Comparison of ENCODE assay signal across 1 cellular context in genomic region chr11:129999407-129999806, GRCh38.
A peak's percentile ranks its signal among the peaks of the same experiment; 100 is the strongest.
TF ChIP-seq lines count a peak whose summit lies in the region.

No MANE protein-coding gene starts in this region.

TF ChIP-seq in HepG2, 621 proteins besides CTCF, POLR2A, EP300 and RAD21 (continued from another document and continues in another):
- TF ChIP-seq ZNF558 (CRISPR knock-in tag; IDR thresholded peaks at IDR 0.05; ENCODE audit: borderline replicate concordance) (no peak), TFDP2 (CRISPR knock-in tag; IDR thresholded peaks at IDR 0.05) (0 out of 2 replicates have a peak, but pooled peaks have one; percentile 40), ZNF33A (CRISPR knock-in tag; IDR thresholded peaks at IDR 0.05; ENCODE audit: borderline replicate concordance) (no peak), SMC3 (IDR thresholded peaks at IDR 0.05; ENCODE audit: low read length) (no peak), ZFP62 (CRISPR knock-in tag; IDR thresholded peaks at IDR 0.05) (no peak), MIER3 (CRISPR knock-in tag; IDR thresholded peaks at IDR 0.05; ENCODE audit: borderline replicate concordance) (peak; percentile 71; the same call in 1 of the 2 replicates), AKAP8 (CRISPR knock-in tag; IDR thresholded peaks at IDR 0.05) (no peak), ZNF350 (CRISPR knock-in tag; IDR thresholded peaks at IDR 0.05; ENCODE audit: borderline replicate concordance, low read depth) (no peak), SIN3B (IDR thresholded peaks at IDR 0.05; ENCODE audit: low read length) (no peak), MAFF (IDR thresholded peaks at IDR 0.05; ENCODE audit: low read depth, low read length) (no peak), ZNF34 (CRISPR knock-in tag; IDR thresholded peaks at IDR 0.05; ENCODE audit: borderline replicate concordance) (no peak), ATF1 (CRISPR knock-in tag; IDR thresholded peaks at IDR 0.05) (no peak), DMAP1 (CRISPR knock-in tag; IDR thresholded peaks at IDR 0.05) (peak; percentile 43; the same call in 1 of the 2 replicates), ZBTB21 (CRISPR knock-in tag; IDR thresholded peaks at IDR 0.05) (no peak), ZNF614 (CRISPR knock-in tag; IDR thresholded peaks at IDR 0.05; ENCODE audit: borderline replicate concordance) (0 out of 2 replicates have a peak, but pooled peaks have one; percentile 22), HOXA5 (CRISPR knock-in tag; IDR thresholded peaks at IDR 0.05) (0 out of 2 replicates have a peak, but pooled peaks have one; percentile 19), PITX1 (CRISPR knock-in tag; IDR thresholded peaks at IDR 0.05) (no peak), HHEX (CRISPR knock-in tag; IDR thresholded peaks at IDR 0.05) (0 out of 2 replicates have a peak, but pooled peaks have one; percentile 22), ZNF780A (CRISPR knock-in tag; IDR thresholded peaks at IDR 0.05) (no peak), NR1H2 (CRISPR knock-in tag; IDR thresholded peaks at IDR 0.05; ENCODE audit: borderline replicate concordance, low read depth) (no peak), RNF2 (conservative IDR thresholded peaks at IDR 0.05; ENCODE audit: low read depth) (no peak), ZMYM2 (CRISPR knock-in tag; IDR thresholded peaks at IDR 0.05) (no peak), ZBTB20 (CRISPR knock-in tag; IDR thresholded peaks at IDR 0.05; ENCODE audit: borderline replicate concordance, low read depth) (no peak), ZFYVE20 (CRISPR knock-in tag; IDR thresholded peaks at IDR 0.05; ENCODE audit: borderline replicate concordance, low read depth) (no peak), SP1 (IDR thresholded peaks at IDR 0.05) (no peak), SP1 (CRISPR knock-in tag; IDR thresholded peaks at IDR 0.05) (no peak), MYC (CRISPR knock-in tag; IDR thresholded peaks at IDR 0.05; ENCODE audit: borderline replicate concordance) (no peak), HNF1B (CRISPR knock-in tag; IDR thresholded peaks at IDR 0.05) (no peak), ZNF282 (IDR thresholded peaks at IDR 0.05; ENCODE audit: partially characterized antibody) (no peak), ZIK1 (CRISPR knock-in tag; IDR thresholded peaks at IDR 0.05; ENCODE audit: borderline replicate concordance, low read depth) (no peak), CERS6 (CRISPR knock-in tag; IDR thresholded peaks at IDR 0.05) (no peak), HNF4G (IDR thresholded peaks at IDR 0.05; ENCODE audit: borderline replicate concordance, low read depth, low read length) (peak; percentile 92), HNF4G (CRISPR knock-in tag; IDR thresholded peaks at IDR 0.05; ENCODE audit: borderline replicate concordance, low read depth) (no peak), TOE1 (CRISPR knock-in tag; IDR thresholded peaks at IDR 0.05) (no peak), XBP1 (CRISPR knock-in tag; IDR thresholded peaks at IDR 0.05) (no peak), MXD1 (CRISPR knock-in tag; IDR thresholded peaks at IDR 0.05) (no peak), TARDBP (CRISPR knock-in tag; IDR thresholded peaks at IDR 0.05) (peak; percentile 37; the same call in 1 of the 2 replicates), CBX2 (IDR thresholded peaks at IDR 0.05; ENCODE audit: low read depth, low read length) (no peak), CBX2 (CRISPR knock-in tag; IDR thresholded peaks at IDR 0.05; ENCODE audit: low read depth) (no peak), ZNF768 (CRISPR knock-in tag; IDR thresholded peaks at IDR 0.05) (no peak), HOXD1 (CRISPR knock-in tag; IDR thresholded peaks at IDR 0.05) (no peak), ZNF878 (CRISPR knock-in tag; IDR thresholded peaks at IDR 0.05) (no peak), SRY (CRISPR knock-in tag; IDR thresholded peaks at IDR 0.05) (no peak), RXRA (CRISPR knock-in tag; IDR thresholded peaks at IDR 0.05) (no peak), ZNF383 (CRISPR knock-in tag; IDR thresholded peaks at IDR 0.05; ENCODE audit: borderline replicate concordance) (no peak)
- TF ChIP-seq, protein P1, sequence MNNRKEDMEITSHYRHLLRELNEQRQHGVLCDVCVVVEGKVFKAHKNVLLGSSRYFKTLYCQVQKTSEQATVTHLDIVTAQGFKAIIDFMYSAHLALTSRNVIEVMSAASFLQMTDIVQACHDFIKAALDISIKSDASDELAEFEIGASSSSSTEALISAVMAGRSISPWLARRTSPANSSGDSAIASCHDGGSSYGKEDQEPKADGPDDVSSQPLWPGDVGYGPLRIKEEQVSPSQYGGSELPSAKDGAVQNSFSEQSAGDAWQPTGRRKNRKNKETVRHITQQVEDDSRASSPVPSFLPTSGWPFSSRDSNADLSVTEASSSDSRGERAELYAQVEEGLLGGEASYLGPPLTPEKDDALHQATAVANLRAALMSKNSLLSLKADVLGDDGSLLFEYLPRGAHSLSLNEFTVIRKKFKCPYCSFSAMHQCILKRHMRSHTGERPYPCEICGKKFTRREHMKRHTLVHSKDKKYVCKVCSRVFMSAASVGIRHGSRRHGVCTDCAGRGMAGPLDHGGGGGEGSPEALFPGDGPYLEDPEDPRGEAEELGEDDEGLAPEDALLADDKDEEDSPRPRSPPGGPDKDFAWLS (CRISPR knock-in tag; IDR thresholded peaks at IDR 0.05; ENCODE audit: borderline replicate concordance), result no peak
- TF ChIP-seq, protein P2, sequence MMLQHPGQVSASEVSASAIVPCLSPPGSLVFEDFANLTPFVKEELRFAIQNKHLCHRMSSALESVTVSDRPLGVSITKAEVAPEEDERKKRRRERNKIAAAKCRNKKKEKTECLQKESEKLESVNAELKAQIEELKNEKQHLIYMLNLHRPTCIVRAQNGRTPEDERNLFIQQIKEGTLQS (CRISPR knock-in tag; IDR thresholded peaks at IDR 0.05), result no peak
- TF ChIP-seq, protein P3, sequence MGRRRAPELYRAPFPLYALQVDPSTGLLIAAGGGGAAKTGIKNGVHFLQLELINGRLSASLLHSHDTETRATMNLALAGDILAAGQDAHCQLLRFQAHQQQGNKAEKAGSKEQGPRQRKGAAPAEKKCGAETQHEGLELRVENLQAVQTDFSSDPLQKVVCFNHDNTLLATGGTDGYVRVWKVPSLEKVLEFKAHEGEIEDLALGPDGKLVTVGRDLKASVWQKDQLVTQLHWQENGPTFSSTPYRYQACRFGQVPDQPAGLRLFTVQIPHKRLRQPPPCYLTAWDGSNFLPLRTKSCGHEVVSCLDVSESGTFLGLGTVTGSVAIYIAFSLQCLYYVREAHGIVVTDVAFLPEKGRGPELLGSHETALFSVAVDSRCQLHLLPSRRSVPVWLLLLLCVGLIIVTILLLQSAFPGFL (CRISPR knock-in tag; IDR thresholded peaks at IDR 0.05), result no peak
- TF ChIP-seq, protein P4, sequence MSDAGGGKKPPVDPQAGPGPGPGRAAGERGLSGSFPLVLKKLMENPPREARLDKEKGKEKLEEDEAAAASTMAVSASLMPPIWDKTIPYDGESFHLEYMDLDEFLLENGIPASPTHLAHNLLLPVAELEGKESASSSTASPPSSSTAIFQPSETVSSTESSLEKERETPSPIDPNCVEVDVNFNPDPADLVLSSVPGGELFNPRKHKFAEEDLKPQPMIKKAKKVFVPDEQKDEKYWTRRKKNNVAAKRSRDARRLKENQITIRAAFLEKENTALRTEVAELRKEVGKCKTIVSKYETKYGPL (CRISPR knock-in tag; IDR thresholded peaks at IDR 0.05), result no peak
- TF ChIP-seq, protein P5, sequence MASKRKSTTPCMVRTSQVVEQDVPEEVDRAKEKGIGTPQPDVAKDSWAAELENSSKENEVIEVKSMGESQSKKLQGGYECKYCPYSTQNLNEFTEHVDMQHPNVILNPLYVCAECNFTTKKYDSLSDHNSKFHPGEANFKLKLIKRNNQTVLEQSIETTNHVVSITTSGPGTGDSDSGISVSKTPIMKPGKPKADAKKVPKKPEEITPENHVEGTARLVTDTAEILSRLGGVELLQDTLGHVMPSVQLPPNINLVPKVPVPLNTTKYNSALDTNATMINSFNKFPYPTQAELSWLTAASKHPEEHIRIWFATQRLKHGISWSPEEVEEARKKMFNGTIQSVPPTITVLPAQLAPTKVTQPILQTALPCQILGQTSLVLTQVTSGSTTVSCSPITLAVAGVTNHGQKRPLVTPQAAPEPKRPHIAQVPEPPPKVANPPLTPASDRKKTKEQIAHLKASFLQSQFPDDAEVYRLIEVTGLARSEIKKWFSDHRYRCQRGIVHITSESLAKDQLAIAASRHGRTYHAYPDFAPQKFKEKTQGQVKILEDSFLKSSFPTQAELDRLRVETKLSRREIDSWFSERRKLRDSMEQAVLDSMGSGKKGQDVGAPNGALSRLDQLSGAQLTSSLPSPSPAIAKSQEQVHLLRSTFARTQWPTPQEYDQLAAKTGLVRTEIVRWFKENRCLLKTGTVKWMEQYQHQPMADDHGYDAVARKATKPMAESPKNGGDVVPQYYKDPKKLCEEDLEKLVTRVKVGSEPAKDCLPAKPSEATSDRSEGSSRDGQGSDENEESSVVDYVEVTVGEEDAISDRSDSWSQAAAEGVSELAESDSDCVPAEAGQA (IDR thresholded peaks at IDR 0.05; ENCODE audit: low read depth), result no peak
- TF ChIP-seq, protein P5 (CRISPR knock-in tag; IDR thresholded peaks at IDR 0.05; ENCODE audit: borderline replicate concordance), result no peak
- TF ChIP-seq, protein P6, sequence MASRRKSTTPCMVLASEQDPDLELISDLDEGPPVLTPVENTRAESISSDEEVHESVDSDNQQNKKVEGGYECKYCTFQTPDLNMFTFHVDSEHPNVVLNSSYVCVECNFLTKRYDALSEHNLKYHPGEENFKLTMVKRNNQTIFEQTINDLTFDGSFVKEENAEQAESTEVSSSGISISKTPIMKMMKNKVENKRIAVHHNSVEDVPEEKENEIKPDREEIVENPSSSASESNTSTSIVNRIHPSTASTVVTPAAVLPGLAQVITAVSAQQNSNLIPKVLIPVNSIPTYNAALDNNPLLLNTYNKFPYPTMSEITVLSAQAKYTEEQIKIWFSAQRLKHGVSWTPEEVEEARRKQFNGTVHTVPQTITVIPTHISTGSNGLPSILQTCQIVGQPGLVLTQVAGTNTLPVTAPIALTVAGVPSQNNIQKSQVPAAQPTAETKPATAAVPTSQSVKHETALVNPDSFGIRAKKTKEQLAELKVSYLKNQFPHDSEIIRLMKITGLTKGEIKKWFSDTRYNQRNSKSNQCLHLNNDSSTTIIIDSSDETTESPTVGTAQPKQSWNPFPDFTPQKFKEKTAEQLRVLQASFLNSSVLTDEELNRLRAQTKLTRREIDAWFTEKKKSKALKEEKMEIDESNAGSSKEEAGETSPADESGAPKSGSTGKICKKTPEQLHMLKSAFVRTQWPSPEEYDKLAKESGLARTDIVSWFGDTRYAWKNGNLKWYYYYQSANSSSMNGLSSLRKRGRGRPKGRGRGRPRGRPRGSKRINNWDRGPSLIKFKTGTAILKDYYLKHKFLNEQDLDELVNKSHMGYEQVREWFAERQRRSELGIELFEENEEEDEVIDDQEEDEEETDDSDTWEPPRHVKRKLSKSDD (CRISPR knock-in tag; IDR thresholded peaks at IDR 0.05; ENCODE audit: low read depth), result no peak
- TF ChIP-seq, protein P7, sequence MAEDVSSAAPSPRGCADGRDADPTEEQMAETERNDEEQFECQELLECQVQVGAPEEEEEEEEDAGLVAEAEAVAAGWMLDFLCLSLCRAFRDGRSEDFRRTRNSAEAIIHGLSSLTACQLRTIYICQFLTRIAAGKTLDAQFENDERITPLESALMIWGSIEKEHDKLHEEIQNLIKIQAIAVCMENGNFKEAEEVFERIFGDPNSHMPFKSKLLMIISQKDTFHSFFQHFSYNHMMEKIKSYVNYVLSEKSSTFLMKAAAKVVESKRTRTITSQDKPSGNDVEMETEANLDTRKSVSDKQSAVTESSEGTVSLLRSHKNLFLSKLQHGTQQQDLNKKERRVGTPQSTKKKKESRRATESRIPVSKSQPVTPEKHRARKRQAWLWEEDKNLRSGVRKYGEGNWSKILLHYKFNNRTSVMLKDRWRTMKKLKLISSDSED (CRISPR knock-in tag; IDR thresholded peaks at IDR 0.05), result no peak
